8 cellular contexts compared by ENCODE assay signal in the genomic region with DNA sequence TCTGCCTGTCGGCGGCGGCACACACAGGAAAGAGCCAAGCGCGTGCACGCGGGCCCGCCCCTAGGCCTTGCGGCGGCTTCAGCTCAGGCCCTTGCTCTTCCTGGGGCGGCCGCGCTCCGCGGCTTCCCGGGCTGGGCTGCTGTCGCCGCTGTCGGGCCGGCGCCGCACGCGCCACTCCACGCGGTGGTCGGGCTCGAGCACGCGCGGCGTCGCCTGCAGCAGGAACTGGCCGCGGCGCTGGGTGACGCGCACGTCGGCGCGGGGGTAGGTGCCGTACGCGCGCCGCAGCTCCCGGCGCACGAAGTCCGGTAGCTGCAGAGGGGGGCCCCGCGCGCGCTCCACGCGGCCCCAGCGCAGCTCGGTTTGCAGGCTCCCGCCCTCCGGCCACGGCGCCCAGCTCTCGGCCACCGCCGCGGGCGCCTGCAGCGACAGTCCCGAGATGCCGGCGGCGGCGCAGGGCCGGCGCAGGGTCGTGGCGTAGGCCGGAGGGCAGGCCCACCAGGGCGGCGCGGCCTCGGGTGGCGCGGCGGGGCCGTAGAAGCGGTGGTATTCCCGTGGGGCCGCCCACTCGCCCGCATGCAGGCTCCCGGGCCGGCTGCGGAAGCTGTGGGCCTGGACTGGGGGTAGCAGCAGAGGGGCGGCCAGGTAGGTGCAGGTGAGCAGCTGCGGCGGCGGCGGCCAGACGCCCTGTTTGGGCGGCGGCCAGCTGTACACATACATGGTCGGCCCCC. TPM values are rescaled to one million over a fixed set of nuclear protein-coding genes. Genes with fewer than 3 reads are reported as not detected.
DNase-seq lines count a peak whose midpoint lies in the region; ATAC-seq and TF ChIP-seq lines count a peak whose summit lies in the region.

No MANE protein-coding gene starts in this region.

- H3K36me3 Mint-ChIP-seq in brain = peaks cover 5% of the 10 kb centered on the region

- H3K4me3 Mint-ChIP-seq in brain = peak overlapping the region; percentile 91 to 95 (median 93)

- TF ChIP-seq CTCF in brain (conservative IDR thresholded peaks at IDR 0.05) = no peak

- H3K9ac ChIP-seq in skeletal muscle satellite cell (ENCODE audit: low read depth, low read length) = peak overlapping the region; percentile 65

- peaks cover 20% of the 10 kb centered on the region for H3K27me3 Mint-ChIP-seq in brain

- peak overlapping the region; percentile 77 to 95 (median 83) for H3K27ac Mint-ChIP-seq in brain

- peaks cover 0 to 3% (median 0%) of the 10 kb centered on the region in 5 experiments for H3K9me3 Mint-ChIP-seq in brain

- H3K4me2 ChIP-seq in skeletal muscle satellite cell (ENCODE audit: low read length) = peak overlapping the region; percentile 97

- H3K36me3 ChIP-seq in skeletal muscle satellite cell (ENCODE audit: insufficient read depth, low read length) = no peaks in the 10 kb centered on the region

- H3K4me3 ChIP-seq in iPS-18c (ENCODE audit: insufficient read depth, low read depth, low read length) (peak overlapping the region; percentile 89), skeletal muscle satellite cell (ENCODE audit: low read length) (peak overlapping the region; percentile 94)

- no peaks in the 10 kb centered on the region for H3K27me3 ChIP-seq in skeletal muscle satellite cell (ENCODE audit: control insufficient read depth, insufficient read depth, low read length)

- peaks cover 34% of the 10 kb centered on the region for H3K4me1 Mint-ChIP-seq in brain

- DNase-seq in NCI-H1694 treated with DMSO at 0.1 percent for 48 hours (lab: John Stamatoyannopoulos, UW) = peak; percentile 40
- DNase-seq in NCI-H1694 (lab: John Stamatoyannopoulos, UW) = no peak
- DNase-seq in NCI-H2081 (lab: John Stamatoyannopoulos, UW) = peak; percentile 84 to 90
- DNase-seq in UCSD-AML1 (lab: John Stamatoyannopoulos, UW; ENCODE audit: unreplicated experiment) = peak; percentile 92

- H3K4me1 ChIP-seq in skeletal muscle satellite cell (ENCODE audit: control insufficient read depth, insufficient read depth, low read length) = peaks cover 32% of the 10 kb centered on the region

- ATAC-seq in HG02943 (IDR thresholded peaks at IDR 0.05; ENCODE audit: low read depth, unreplicated experiment) = peak; percentile 55

- H3K9me3 ChIP-seq in iPS-18c (ENCODE audit: control insufficient read depth, insufficient read depth, low read length) = no peaks in the 10 kb centered on the region
- H3K9me3 ChIP-seq in skeletal muscle satellite cell (replicated peaks; ENCODE audit: low read length) = no peaks in the 10 kb centered on the region

RNA-seq across cellular contexts. Expression of a gene that starts 0.8 kb away (rescaled TPM):
- polyA plus RNA-seq in brain (ENCODE audit: insufficient read depth, low read depth, low replicate concordance) = 0.53 TPM
- not detected in 2 replicates for total RNA-seq in skeletal muscle satellite cell (2012; rRNA removed)

RNA-seq across cellular contexts. Expression of a gene that starts 18.2 kb away (rescaled TPM):
- 213 TPM for polyA plus RNA-seq in brain (ENCODE audit: insufficient read depth, low read depth, low replicate concordance)
- total RNA-seq in skeletal muscle satellite cell (2012; rRNA removed) = 37.3 and 43.2 TPM in 2 replicates

RNA-seq across cellular contexts. Expression of a gene that starts 29.9 kb away (rescaled TPM):
- 25.6 TPM for polyA plus RNA-seq in brain (ENCODE audit: insufficient read depth, low read depth, low replicate concordance)
- total RNA-seq in skeletal muscle satellite cell (2012; rRNA removed) = 9.2 and 11.9 TPM in 2 replicates

RNA-seq across cellular contexts. Expression of a gene that starts 32.0 kb away (rescaled TPM):
- 104 TPM for polyA plus RNA-seq in brain (ENCODE audit: insufficient read depth, low read depth, low replicate concordance)
- 0.87 and 5.8 TPM in 2 replicates for total RNA-seq in skeletal muscle satellite cell (2012; rRNA removed)

RNA-seq across cellular contexts. Expression of a gene that starts 52.0 kb away (rescaled TPM):
- polyA plus RNA-seq in brain (ENCODE audit: insufficient read depth, low read depth, low replicate concordance) = 195 TPM
- 88.2 and 98.9 TPM in 2 replicates for total RNA-seq in skeletal muscle satellite cell (2012; rRNA removed)
